ENCODE assay signal across 1 cellular context in genomic region chr10:129741280-129741977, GRCh38.
TF ChIP-seq lines count a peak whose summit lies in the region.

No MANE protein-coding gene starts in this region.

TF ChIP-seq in WTC11, 78 proteins besides CTCF, POLR2A, EP300 and RAD21 (continued from another document):
- no peak for TF ChIP-seq ZBTB43 (CRISPR knock-in tag; IDR thresholded peaks at IDR 0.05)
- TF ChIP-seq ZNF138 (CRISPR knock-in tag; conservative IDR thresholded peaks at IDR 0.05), result no peak
